In genomic region chr6:139888691-139889122, GRCh38 we compare ENCODE assay signal across 1 cellular context.
A peak's percentile ranks its signal among the peaks of the same experiment; 100 is the strongest.
TF ChIP-seq lines count a peak whose summit lies in the region.

No MANE protein-coding gene starts in this region.

TF ChIP-seq in H1, 55 proteins besides CTCF, POLR2A, EP300 and RAD21 (continued from another document):
- TF ChIP-seq CHD7 (IDR thresholded peaks at IDR 0.05; ENCODE audit: insufficient replicate concordance, low read length) (peak; percentile 89), HDAC6 (IDR thresholded peaks at IDR 0.05; ENCODE audit: low read depth, low read length) (no peak), TAF1 (IDR thresholded peaks at IDR 0.05; ENCODE audit: low read depth, low read length) (0 out of 2 replicates have a peak, but pooled peaks have one; percentile 31), ATF2 (IDR thresholded peaks at IDR 0.05; ENCODE audit: low read length) (peak; percentile 78; the same call in 1 of the 2 replicates)
